Comparison of ENCODE assay signal across 1 cellular context in genomic region chr13:101773062-101773461, GRCh38.
A peak's percentile ranks its signal among the peaks of the same experiment; 100 is the strongest.
TF ChIP-seq lines count a peak whose summit lies in the region.

No MANE protein-coding gene starts in this region.

TF ChIP-seq in SK-N-SH, 30 proteins besides CTCF, POLR2A, EP300 and RAD21 (continued from another document):
- TF ChIP-seq NRF1 (IDR thresholded peaks at IDR 0.05; ENCODE audit: low read depth, low read length) (no peak), EZH2phosphoT487 (IDR thresholded peaks at IDR 0.05; ENCODE audit: borderline replicate concordance, low read depth) (no peak), TEAD4 (IDR thresholded peaks at IDR 0.05; ENCODE audit: borderline replicate concordance, insufficient read depth) (peak; percentile 20; the same call in 1 of the 2 replicates), FOSL2 (IDR thresholded peaks at IDR 0.05; ENCODE audit: borderline replicate concordance, low read depth) (peak; percentile 34; the same call in 1 of the 2 replicates), GATA2 (CRISPR knock-in tag; IDR thresholded peaks at IDR 0.05) (no peak), POLR2AphosphoS5 (IDR thresholded peaks at IDR 0.05; ENCODE audit: low read depth, low read length) (no peak), JUND (IDR thresholded peaks at IDR 0.05) (peak; percentile 43; the same call in 1 of the 2 replicates), RCOR1 (IDR thresholded peaks at IDR 0.05; ENCODE audit: low read length) (peak; percentile 46; the same call in 1 of the 2 replicates), RFX5 (IDR thresholded peaks at IDR 0.05; ENCODE audit: low read length) (peak; percentile 76)
- TF ChIP-seq, protein P1, sequence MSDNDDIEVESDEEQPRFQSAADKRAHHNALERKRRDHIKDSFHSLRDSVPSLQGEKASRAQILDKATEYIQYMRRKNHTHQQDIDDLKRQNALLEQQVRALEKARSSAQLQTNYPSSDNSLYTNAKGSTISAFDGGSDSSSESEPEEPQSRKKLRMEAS (IDR thresholded peaks at IDR 0.05; ENCODE audit: low read depth), result no peak
